In genomic region chr22:45318168-45318557, GRCh38 we compare ENCODE assay signal across 8 cellular contexts. TPM values are rescaled to one million over a fixed set of nuclear protein-coding genes. Genes with fewer than 3 reads are reported as not detected.
DNase-seq lines count a peak whose midpoint lies in the region; ATAC-seq and TF ChIP-seq lines count a peak whose summit lies in the region.

No MANE protein-coding gene starts in this region.

- H2AFZ ChIP-seq in OCI-LY3 (ENCODE audit: low read depth, low read length) = no peak overlapping the region

- peak overlapping the region; percentile 41 for H3K9ac ChIP-seq in OCI-LY3 (ENCODE audit: low read length)

- intact Hi-C loops in ovary (cut with DNase I) = no loop called here

- H3K4me1 ChIP-seq in OCI-LY3 (ENCODE audit: low read length) (peaks cover 74% of the 10 kb centered on the region), ovary (ENCODE audit: insufficient read depth) (peaks cover 4% of the 10 kb centered on the region)

- TF ChIP-seq EP300 in ovary (IDR thresholded peaks at IDR 0.05) = no peak

- no peaks in the 10 kb centered on the region for H3K9me3 ChIP-seq in OCI-LY3 (ENCODE audit: insufficient read depth, low read length)
- H3K9me3 ChIP-seq in ovary = no peaks in the 10 kb centered on the region

- H3K27me3 ChIP-seq in OCI-LY3 (ENCODE audit: low read depth, low read length) (no peaks in the 10 kb centered on the region), ovary (no peaks in the 10 kb centered on the region)

- DNase-seq in GM04503 (ENCODE audit: low read depth) = peak; percentile 61
- peak; percentile 95 for DNase-seq in activated effector memory CD4-positive, alpha-beta T cell treated with anti-CD3 and anti-CD28 coated beads, Interleukin-2, amount 50 U/mL, for 16 hours
- DNase-seq in foreskin fibroblast = peak; percentile 79 to 91
- peak; percentile 79 to 93 (median 89) for DNase-seq in ovary

- no peak for TF ChIP-seq CTCF in OCI-LY3 (IDR thresholded peaks at IDR 0.05; ENCODE audit: low read depth, low read length)
- TF ChIP-seq CTCF in foreskin fibroblast (IDR thresholded peaks at IDR 0.05; ENCODE audit: low read depth, low read length) = no peak
- TF ChIP-seq CTCF in ovary (IDR thresholded peaks at IDR 0.05) = no peak

- H3K4me2 ChIP-seq in OCI-LY3 (ENCODE audit: low read length) = peak overlapping the region; percentile 75

- WGBS in ovary, 3 donors = 1 to 3% (median 3%) methylated on average over 8 of the region's 8 CpGs

- peaks cover 35% of the 10 kb centered on the region for H3K36me3 ChIP-seq in OCI-LY3 (replicated peaks; ENCODE audit: low read depth, low read length)
- no peaks in the 10 kb centered on the region for H3K36me3 ChIP-seq in ovary

- peak overlapping the region; percentile 64 for H3K4me3 ChIP-seq in OCI-LY3 (ENCODE audit: low read length)
- H3K4me3 ChIP-seq in foreskin fibroblast (ENCODE audit: low read depth in 1 of 2, low read length in 2 of 2) = no peak overlapping the region
- H3K4me3 ChIP-seq in ovary = no peak overlapping the region

- H4K20me1 ChIP-seq in OCI-LY3 (ENCODE audit: insufficient read depth, low read length) = peaks cover 27% of the 10 kb centered on the region

- TF ChIP-seq POLR2A in ovary (IDR thresholded peaks at IDR 0.05) = no peak

- peaks cover 98% of the 10 kb centered on the region for H3K79me2 ChIP-seq in OCI-LY3 (ENCODE audit: low read length)

- ATAC-seq in HG03342 (IDR thresholded peaks at IDR 0.05; ENCODE audit: unreplicated experiment) = peak; percentile 72
- no peak for ATAC-seq in HG03025 (IDR thresholded peaks at IDR 0.05; ENCODE audit: low FRiP score, unreplicated experiment)

- peak overlapping the region; percentile 82 for H3K27ac ChIP-seq in OCI-LY3 (ENCODE audit: low read length)
- peak overlapping the region in 1 of 2 donors; percentile 81 for H3K27ac ChIP-seq in ovary
- H3K27ac ChIP-seq in temporal lobe (ENCODE audit: low read depth, low read length) = peak overlapping the region; percentile 64

RNA-seq across cellular contexts. Expression of gene FAM118A, which starts 8.4 kb away (rescaled TPM):
- total RNA-seq in ovary = 10 to 100 TPM; 21.9 to 50.4 (median 30.0) TPM
- 10 to 100 TPM; 27.4 to 57.8 TPM for polyA plus RNA-seq in ovary
- 10.8 TPM for total RNA-seq in temporal lobe

RNA-seq across cellular contexts. Expression of gene UPK3A, which starts 33.4 kb away (rescaled TPM):
- not detected for total RNA-seq in ovary
- polyA plus RNA-seq in ovary = under 1 TPM in 1 of 2 donors, not detected in 1; 0.22 TPM
- not detected for total RNA-seq in temporal lobe
